ENCODE assay signal across 22 cellular contexts in the genomic region with DNA sequence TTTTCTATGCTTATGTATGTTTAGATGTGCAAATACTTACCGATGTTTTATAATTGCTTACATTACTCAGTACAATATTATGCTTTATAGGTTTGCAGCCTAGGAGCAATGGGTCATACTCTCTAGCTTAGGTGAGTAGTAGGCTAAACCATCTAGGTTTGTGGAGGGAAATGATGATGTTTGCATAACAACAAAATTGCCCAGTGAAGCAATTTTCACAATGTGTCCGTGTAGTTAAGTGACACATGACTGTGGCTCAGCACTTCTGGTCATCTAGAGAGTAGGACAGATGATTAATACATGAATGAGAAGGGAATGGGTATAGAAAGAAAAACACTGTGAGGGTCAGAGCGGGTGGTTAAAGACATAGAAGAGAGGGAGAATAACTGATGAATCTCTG.
"Had no signal": no experiment of that assay in that cellular context is flagged by ENCODE, and none has a peak within 500 bp of the region (broad histone marks: within the 10 kb centered on the region; RNA-seq: fewer than 3 reads in every experiment).

No MANE protein-coding gene starts in this region.

- DNase-seq: activated CD4-positive, alpha-beta memory T cell treated with anti-CD3 and anti-CD28 coated beads, Interleukin-2, amount 10 ng/mL, durations not matched to agents 7 days and 5 days; activated CD4-positive, alpha-beta T cell treated with anti-CD3 and anti-CD28 coated beads, Interleukin-2, amount 10 ng/mL, durations not matched to agents 7 days and 5 days; activated CD4-positive, CD25-positive, alpha-beta regulatory T cell; activated CD8-positive, alpha-beta memory T cell treated with anti-CD3 and anti-CD28 coated beads, Interleukin-2, amount 50 U/mL, for 4 hours; activated gamma-delta T cell treated with Interleukin-2 at 50 U/mL for 16 hours; activated naive CD4-positive, alpha-beta T cell treated with anti-CD3 and anti-CD28 coated beads, Interleukin-2, amount 10 ng/mL, durations not matched to agents 7 days and 5 days; activated naive CD8-positive, alpha-beta T cell treated with anti-CD3 and anti-CD28 coated beads for 36 hours; activated T-cell treated with anti-CD3 and anti-CD28 coated beads, Interleukin-2, amount 50 U/mL, for 72 hours; caudate nucleus; MM.1S; NCI-H1105; NCI-H1436; NCI-H187; NCI-H2081 treated with DMSO at 0.1 percent for 48 hours; NCI-H446; NCI-H524; Peyer's patch; SHP77; T-helper 17 cell; T-helper 9 cell had no signal

- H3K9me3 ChIP-seq: breast epithelium, Peyer's patch had no signal

- H3K27ac Mint-ChIP-seq: activated CD4-positive, alpha-beta memory T cell treated with anti-CD3 and anti-CD28 coated beads, Interleukin-2, amount 10 ng/mL, durations not matched to agents 7 days and 5 days; activated CD4-positive, alpha-beta T cell treated with anti-CD3 and anti-CD28 coated beads, Interleukin-2, amount 10 ng/mL, durations not matched to agents 7 days and 5 days; activated naive CD4-positive, alpha-beta T cell treated with anti-CD3 and anti-CD28 coated beads, Interleukin-2, amount 10 ng/mL, durations not matched to agents 7 days and 5 days; activated naive CD8-positive, alpha-beta T cell treated with anti-CD3 and anti-CD28 coated beads for 36 hours; activated T-cell treated with anti-CD3 and anti-CD28 coated beads, Interleukin-2, amount 50 U/mL, for 72 hours; activated T-helper 2 cell treated with anti-CD3 and anti-CD28 coated beads, Interferon-gamma antibody, Interleukin-2, Interleukin-4, amounts not matched to agents 10 μg/mL and 5 μg/mL and 100 μg/mL, durations not matched to agents 14 hours and 24 hours and 36 hours; T-helper 17 cell had no signal

- H3K9me3 Mint-ChIP-seq: activated naive CD8-positive, alpha-beta T cell treated with anti-CD3 and anti-CD28 coated beads for 36 hours; activated T-helper 2 cell treated with anti-CD3 and anti-CD28 coated beads, Interferon-gamma antibody, Interleukin-2, Interleukin-4, amounts not matched to agents 10 μg/mL and 5 μg/mL and 100 μg/mL, durations not matched to agents 14 hours and 24 hours and 36 hours had no signal

- H3K36me3 Mint-ChIP-seq: activated naive CD4-positive, alpha-beta T cell treated with anti-CD3 and anti-CD28 coated beads, Interleukin-2, amount 10 ng/mL, durations not matched to agents 7 days and 5 days; activated naive CD8-positive, alpha-beta T cell treated with anti-CD3 and anti-CD28 coated beads for 36 hours had no signal

- H3K36me3 ChIP-seq: breast epithelium, Peyer's patch had no signal

- H3K27me3 ChIP-seq: breast epithelium, Peyer's patch had no signal

- H3K27ac ChIP-seq: breast epithelium, Peyer's patch had no signal

- H3K27me3 Mint-ChIP-seq: activated CD4-positive, alpha-beta memory T cell treated with anti-CD3 and anti-CD28 coated beads, Interleukin-2, amount 10 ng/mL, durations not matched to agents 7 days and 5 days had no signal

- H3K4me1 Mint-ChIP-seq: activated CD4-positive, alpha-beta memory T cell treated with anti-CD3 and anti-CD28 coated beads, Interleukin-2, amount 10 ng/mL, durations not matched to agents 7 days and 5 days; activated CD4-positive, alpha-beta T cell treated with anti-CD3 and anti-CD28 coated beads, Interleukin-2, amount 10 ng/mL, durations not matched to agents 7 days and 5 days; activated naive CD4-positive, alpha-beta T cell treated with anti-CD3 and anti-CD28 coated beads, Interleukin-2, amount 10 ng/mL, durations not matched to agents 7 days and 5 days; T-helper 17 cell had no signal

- H3K4me3 Mint-ChIP-seq: activated CD4-positive, alpha-beta memory T cell treated with anti-CD3 and anti-CD28 coated beads, Interleukin-2, amount 10 ng/mL, durations not matched to agents 7 days and 5 days; activated CD4-positive, alpha-beta T cell treated with anti-CD3 and anti-CD28 coated beads, Interleukin-2, amount 10 ng/mL, durations not matched to agents 7 days and 5 days; activated naive CD4-positive, alpha-beta T cell treated with anti-CD3 and anti-CD28 coated beads, Interleukin-2, amount 10 ng/mL, durations not matched to agents 7 days and 5 days; activated naive CD8-positive, alpha-beta T cell treated with anti-CD3 and anti-CD28 coated beads for 36 hours; activated T-cell treated with anti-CD3 and anti-CD28 coated beads, Interleukin-2, amount 50 U/mL, for 72 hours; T-helper 17 cell had no signal

- ATAC-seq: activated T-cell treated with anti-CD3 and anti-CD28 coated beads, Interleukin-2, amount 50 U/mL, for 72 hours; T-helper 17 cell had no signal

- H3K4me3 ChIP-seq: breast epithelium, Peyer's patch had no signal
